In the genomic region with DNA sequence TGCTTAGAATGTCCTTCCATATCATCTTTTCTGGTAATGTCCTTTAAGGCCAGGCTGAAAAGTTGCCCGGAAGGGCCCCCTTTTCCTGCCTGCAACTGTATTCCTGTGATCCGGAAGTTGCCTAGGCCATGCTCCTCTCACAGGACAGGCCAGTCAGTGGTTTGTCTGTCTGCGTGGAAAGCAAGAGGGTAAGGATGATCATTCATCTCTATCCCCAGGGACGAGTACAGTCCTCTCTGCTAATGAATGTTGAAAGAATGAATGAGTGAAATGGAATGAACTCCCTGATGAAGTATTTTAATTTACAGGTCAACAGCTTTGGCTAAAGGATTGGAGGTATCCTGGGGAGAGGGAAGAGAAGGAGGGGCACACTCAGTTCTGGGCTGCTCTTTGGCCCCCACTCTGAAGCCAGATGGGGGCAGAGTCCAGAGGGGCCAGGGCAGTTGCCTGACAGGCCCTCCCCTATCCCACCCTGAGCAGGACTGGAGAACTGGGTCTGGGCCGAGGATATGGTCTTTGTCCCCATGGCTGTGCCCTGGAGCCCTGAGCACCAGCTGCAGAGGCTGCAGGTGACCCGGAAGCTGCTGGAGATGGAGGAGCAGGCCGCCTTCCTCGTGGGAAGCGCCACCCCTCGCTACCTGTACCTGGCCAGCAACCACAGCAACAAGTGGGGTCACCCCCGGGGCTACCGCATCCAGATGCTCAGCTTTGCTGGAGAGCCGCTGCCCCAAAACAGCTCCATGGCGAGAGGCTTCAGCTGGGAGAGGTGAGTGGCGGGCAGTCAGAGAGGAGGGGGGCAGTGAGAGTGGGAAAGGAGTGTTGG, we compare ENCODE assay signal across 1 cellular context.
TF ChIP-seq lines count a peak whose summit lies in the region.

No MANE protein-coding gene starts in this region.

TF ChIP-seq in HepG2, 621 proteins besides CTCF, POLR2A, EP300 and RAD21 (continued from another document and continues in another):
- peak; percentile 21; the same call in 1 of the 2 replicates for TF ChIP-seq ZNF768 (CRISPR knock-in tag; IDR thresholded peaks at IDR 0.05)
- peak; percentile 32; the same call in 1 of the 2 replicates for TF ChIP-seq RBAK (CRISPR knock-in tag; IDR thresholded peaks at IDR 0.05)
- TF ChIP-seq MIER3 (CRISPR knock-in tag; IDR thresholded peaks at IDR 0.05; ENCODE audit: borderline replicate concordance): no peak; the same call in 1 of the 2 replicates
- no peak for TF ChIP-seq ZNF136 (CRISPR knock-in tag; IDR thresholded peaks at IDR 0.05; ENCODE audit: low read depth)
- TF ChIP-seq WIZ (CRISPR knock-in tag; IDR thresholded peaks at IDR 0.05): peak; percentile 84; the same call in 1 of the 2 replicates
- TF ChIP-seq ZFP90 (CRISPR knock-in tag; IDR thresholded peaks at IDR 0.05; ENCODE audit: borderline replicate concordance): peak; percentile 69; the same call in 1 of the 2 replicates
- TF ChIP-seq ISL2 (CRISPR knock-in tag; IDR thresholded peaks at IDR 0.05): peak; percentile 36
- no peak for TF ChIP-seq FOXK2 (IDR thresholded peaks at IDR 0.05)
- no peak for TF ChIP-seq DNMT1 (CRISPR knock-in tag; IDR thresholded peaks at IDR 0.05)
- TF ChIP-seq, protein P1, sequence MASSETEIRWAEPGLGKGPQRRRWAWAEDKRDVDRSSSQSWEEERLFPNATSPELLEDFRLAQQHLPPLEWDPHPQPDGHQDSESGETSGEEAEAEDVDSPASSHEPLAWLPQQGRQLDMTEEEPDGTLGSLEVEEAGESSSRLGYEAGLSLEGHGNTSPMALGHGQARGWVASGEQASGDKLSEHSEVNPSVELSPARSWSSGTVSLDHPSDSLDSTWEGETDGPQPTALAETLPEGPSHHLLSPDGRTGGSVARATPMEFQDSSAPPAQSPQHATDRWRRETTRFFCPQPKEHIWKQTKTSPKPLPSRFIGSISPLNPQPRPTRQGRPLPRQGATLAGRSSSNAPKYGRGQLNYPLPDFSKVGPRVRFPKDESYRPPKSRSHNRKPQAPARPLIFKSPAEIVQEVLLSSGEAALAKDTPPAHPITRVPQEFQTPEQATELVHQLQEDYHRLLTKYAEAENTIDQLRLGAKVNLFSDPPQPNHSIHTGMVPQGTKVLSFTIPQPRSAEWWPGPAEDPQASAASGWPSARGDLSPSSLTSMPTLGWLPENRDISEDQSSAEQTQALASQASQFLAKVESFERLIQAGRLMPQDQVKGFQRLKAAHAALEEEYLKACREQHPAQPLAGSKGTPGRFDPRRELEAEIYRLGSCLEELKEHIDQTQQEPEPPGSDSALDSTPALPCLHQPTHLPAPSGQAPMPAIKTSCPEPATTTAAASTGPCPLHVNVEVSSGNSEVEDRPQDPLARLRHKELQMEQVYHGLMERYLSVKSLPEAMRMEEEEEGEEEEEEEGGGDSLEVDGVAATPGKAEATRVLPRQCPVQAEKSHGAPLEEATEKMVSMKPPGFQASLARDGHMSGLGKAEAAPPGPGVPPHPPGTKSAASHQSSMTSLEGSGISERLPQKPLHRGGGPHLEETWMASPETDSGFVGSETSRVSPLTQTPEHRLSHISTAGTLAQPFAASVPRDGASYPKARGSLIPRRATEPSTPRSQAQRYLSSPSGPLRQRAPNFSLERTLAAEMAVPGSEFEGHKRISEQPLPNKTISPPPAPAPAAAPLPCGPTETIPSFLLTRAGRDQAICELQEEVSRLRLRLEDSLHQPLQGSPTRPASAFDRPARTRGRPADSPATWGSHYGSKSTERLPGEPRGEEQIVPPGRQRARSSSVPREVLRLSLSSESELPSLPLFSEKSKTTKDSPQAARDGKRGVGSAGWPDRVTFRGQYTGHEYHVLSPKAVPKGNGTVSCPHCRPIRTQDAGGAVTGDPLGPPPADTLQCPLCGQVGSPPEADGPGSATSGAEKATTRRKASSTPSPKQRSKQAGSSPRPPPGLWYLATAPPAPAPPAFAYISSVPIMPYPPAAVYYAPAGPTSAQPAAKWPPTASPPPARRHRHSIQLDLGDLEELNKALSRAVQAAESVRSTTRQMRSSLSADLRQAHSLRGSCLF (CRISPR knock-in tag; IDR thresholded peaks at IDR 0.05; ENCODE audit: borderline replicate concordance): no peak
- TF ChIP-seq RBFOX2 (IDR thresholded peaks at IDR 0.05; ENCODE audit: low read depth, low read length): peak; percentile 54
- peak; percentile 64; the same call in 1 of the 2 replicates for TF ChIP-seq ZFP1 (CRISPR knock-in tag; IDR thresholded peaks at IDR 0.05)
- TF ChIP-seq ZNF883 (CRISPR knock-in tag; IDR thresholded peaks at IDR 0.05; ENCODE audit: not compliant biosample characterization): peak; percentile 56
- TF ChIP-seq, protein P2, sequence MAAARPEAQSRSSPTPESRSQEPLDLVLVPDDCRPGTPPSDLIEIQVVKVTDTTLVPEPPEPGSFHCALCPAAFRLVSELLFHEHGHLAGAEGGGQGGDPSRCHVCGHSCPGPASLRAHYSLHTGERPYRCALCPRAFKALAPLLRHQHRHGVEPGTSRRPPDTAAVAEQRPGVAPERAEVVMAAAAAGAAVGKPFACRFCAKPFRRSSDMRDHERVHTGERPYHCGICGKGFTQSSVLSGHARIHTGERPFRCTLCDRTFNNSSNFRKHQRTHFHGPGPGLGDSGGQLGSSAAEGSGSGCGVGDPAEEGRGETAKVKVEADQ (CRISPR knock-in tag; IDR thresholded peaks at IDR 0.05; ENCODE audit: borderline replicate concordance): no peak
- TF ChIP-seq ZNF615 (CRISPR knock-in tag; IDR thresholded peaks at IDR 0.05; ENCODE audit: borderline replicate concordance): no peak
- peak; percentile 88 for TF ChIP-seq TFAP4 (IDR thresholded peaks at IDR 0.05; ENCODE audit: borderline replicate concordance, low read depth)
- no peak for TF ChIP-seq ATAD3A (CRISPR knock-in tag; IDR thresholded peaks at IDR 0.05)
- no peak for TF ChIP-seq TMF1 (CRISPR knock-in tag; IDR thresholded peaks at IDR 0.05; ENCODE audit: low read depth)
- no peak for TF ChIP-seq MTA3 (CRISPR knock-in tag; IDR thresholded peaks at IDR 0.05)
- TF ChIP-seq PREB (CRISPR knock-in tag; IDR thresholded peaks at IDR 0.05): no peak
- TF ChIP-seq TCF7L2 (IDR thresholded peaks at IDR 0.05; ENCODE audit: low read depth, low read length): no peak
- TF ChIP-seq FOXP1 (IDR thresholded peaks at IDR 0.05): no peak
- peak; percentile 42; the same call in 1 of the 2 replicates for TF ChIP-seq FOXP1 (CRISPR knock-in tag; IDR thresholded peaks at IDR 0.05)
- peak; percentile 39; the same call in 1 of the 2 replicates for TF ChIP-seq ZNF761 (CRISPR knock-in tag; conservative IDR thresholded peaks at IDR 0.05)
- TF ChIP-seq ZNF224 (CRISPR knock-in tag; IDR thresholded peaks at IDR 0.05): no peak
- TF ChIP-seq NBN (conservative IDR thresholded peaks at IDR 0.05): no peak
- TF ChIP-seq IRF1 (CRISPR knock-in tag; IDR thresholded peaks at IDR 0.05; ENCODE audit: low read depth): peak; percentile 11; the same call in 1 of the 2 replicates
- no peak for TF ChIP-seq ZSCAN30 (CRISPR knock-in tag; IDR thresholded peaks at IDR 0.05)
- TF ChIP-seq ZNF235 (CRISPR knock-in tag; IDR thresholded peaks at IDR 0.05; ENCODE audit: borderline replicate concordance): no peak
- TF ChIP-seq REPIN1 (CRISPR knock-in tag; IDR thresholded peaks at IDR 0.05; ENCODE audit: borderline replicate concordance, low read depth): no peak
- TF ChIP-seq SNAI1 (CRISPR knock-in tag; IDR thresholded peaks at IDR 0.05; ENCODE audit: borderline replicate concordance): no peak
- TF ChIP-seq MTA1 (CRISPR knock-in tag; IDR thresholded peaks at IDR 0.05; ENCODE audit: borderline replicate concordance): peak; percentile 98
- TF ChIP-seq, protein P3, sequence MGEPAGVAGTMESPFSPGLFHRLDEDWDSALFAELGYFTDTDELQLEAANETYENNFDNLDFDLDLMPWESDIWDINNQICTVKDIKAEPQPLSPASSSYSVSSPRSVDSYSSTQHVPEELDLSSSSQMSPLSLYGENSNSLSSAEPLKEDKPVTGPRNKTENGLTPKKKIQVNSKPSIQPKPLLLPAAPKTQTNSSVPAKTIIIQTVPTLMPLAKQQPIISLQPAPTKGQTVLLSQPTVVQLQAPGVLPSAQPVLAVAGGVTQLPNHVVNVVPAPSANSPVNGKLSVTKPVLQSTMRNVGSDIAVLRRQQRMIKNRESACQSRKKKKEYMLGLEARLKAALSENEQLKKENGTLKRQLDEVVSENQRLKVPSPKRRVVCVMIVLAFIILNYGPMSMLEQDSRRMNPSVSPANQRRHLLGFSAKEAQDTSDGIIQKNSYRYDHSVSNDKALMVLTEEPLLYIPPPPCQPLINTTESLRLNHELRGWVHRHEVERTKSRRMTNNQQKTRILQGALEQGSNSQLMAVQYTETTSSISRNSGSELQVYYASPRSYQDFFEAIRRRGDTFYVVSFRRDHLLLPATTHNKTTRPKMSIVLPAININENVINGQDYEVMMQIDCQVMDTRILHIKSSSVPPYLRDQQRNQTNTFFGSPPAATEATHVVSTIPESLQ (CRISPR knock-in tag; conservative IDR thresholded peaks at IDR 0.05): no peak
- TF ChIP-seq ATF7 (IDR thresholded peaks at IDR 0.05): no peak
- TF ChIP-seq ATF7 (CRISPR knock-in tag; IDR thresholded peaks at IDR 0.05): no peak
- TF ChIP-seq ZNF317 (CRISPR knock-in tag; IDR thresholded peaks at IDR 0.05): no peak
- TF ChIP-seq SRF (IDR thresholded peaks at IDR 0.05; ENCODE audit: low read depth, low read length): 0 out of 2 replicates have a peak, but pooled peaks have one; percentile 5
- TF ChIP-seq ZNF263 (CRISPR knock-in tag; IDR thresholded peaks at IDR 0.05): peak; percentile 71
- no peak for TF ChIP-seq BHLHE40 (IDR thresholded peaks at IDR 0.05; ENCODE audit: low read length)
- no peak for TF ChIP-seq MBNL3 (CRISPR knock-in tag; conservative IDR thresholded peaks at IDR 0.05)
- peak; percentile 45; the same call in 1 of the 2 replicates for TF ChIP-seq MEIS1 (CRISPR knock-in tag; IDR thresholded peaks at IDR 0.05; ENCODE audit: borderline replicate concordance)
- TF ChIP-seq PPARG (CRISPR knock-in tag; conservative IDR thresholded peaks at IDR 0.05): peak; percentile 74
- TF ChIP-seq RXRA (CRISPR knock-in tag; IDR thresholded peaks at IDR 0.05): peak; percentile 74; the same call in 1 of the 2 replicates
- no peak for TF ChIP-seq ZNF83 (CRISPR knock-in tag; IDR thresholded peaks at IDR 0.05; ENCODE audit: borderline replicate concordance)
- TF ChIP-seq, protein P4, sequence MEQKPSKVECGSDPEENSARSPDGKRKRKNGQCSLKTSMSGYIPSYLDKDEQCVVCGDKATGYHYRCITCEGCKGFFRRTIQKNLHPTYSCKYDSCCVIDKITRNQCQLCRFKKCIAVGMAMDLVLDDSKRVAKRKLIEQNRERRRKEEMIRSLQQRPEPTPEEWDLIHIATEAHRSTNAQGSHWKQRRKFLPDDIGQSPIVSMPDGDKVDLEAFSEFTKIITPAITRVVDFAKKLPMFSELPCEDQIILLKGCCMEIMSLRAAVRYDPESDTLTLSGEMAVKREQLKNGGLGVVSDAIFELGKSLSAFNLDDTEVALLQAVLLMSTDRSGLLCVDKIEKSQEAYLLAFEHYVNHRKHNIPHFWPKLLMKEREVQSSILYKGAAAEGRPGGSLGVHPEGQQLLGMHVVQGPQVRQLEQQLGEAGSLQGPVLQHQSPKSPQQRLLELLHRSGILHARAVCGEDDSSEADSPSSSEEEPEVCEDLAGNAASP (CRISPR knock-in tag; IDR thresholded peaks at IDR 0.05; ENCODE audit: borderline replicate concordance): peak; percentile 86; the same call in 1 of the 2 replicates
- TF ChIP-seq RARG (CRISPR knock-in tag; IDR thresholded peaks at IDR 0.05; ENCODE audit: low read depth): no peak
- TF ChIP-seq ZNF496 (CRISPR knock-in tag; IDR thresholded peaks at IDR 0.05; ENCODE audit: insufficient replicate concordance): no peak
- no peak for TF ChIP-seq ZNF326 (CRISPR knock-in tag; IDR thresholded peaks at IDR 0.05; ENCODE audit: borderline replicate concordance)
- TF ChIP-seq ZNF30 (CRISPR knock-in tag; IDR thresholded peaks at IDR 0.05): 0 out of 2 replicates have a peak, but pooled peaks have one; percentile 57
- no peak for TF ChIP-seq TCF12 (IDR thresholded peaks at IDR 0.05)
- TF ChIP-seq TCF12 (CRISPR knock-in tag; IDR thresholded peaks at IDR 0.05): peak; percentile 68; the same call in 1 of the 2 replicates
- no peak for TF ChIP-seq CAMTA2 (CRISPR knock-in tag; IDR thresholded peaks at IDR 0.05; ENCODE audit: borderline replicate concordance)
- TF ChIP-seq ZNF710 (CRISPR knock-in tag; IDR thresholded peaks at IDR 0.05; ENCODE audit: borderline replicate concordance): peak; percentile 86
- no peak for TF ChIP-seq MXD3 (CRISPR knock-in tag; IDR thresholded peaks at IDR 0.05)
- no peak for TF ChIP-seq ZNF549 (CRISPR knock-in tag; IDR thresholded peaks at IDR 0.05)
